Comparison of ENCODE assay signal across 26 cellular contexts in genomic region chr17:17540935-17541639, GRCh38. TPM values are rescaled to one million over a fixed set of nuclear protein-coding genes. Genes with fewer than 3 reads are reported as not detected.
DNase-seq lines count a peak whose midpoint lies in the region; ATAC-seq and TF ChIP-seq lines count a peak whose summit lies in the region.
"Had no signal": no experiment of that assay in that cellular context is flagged by ENCODE, and none has a peak within 500 bp of the region (broad histone marks: within the 10 kb centered on the region; RNA-seq: fewer than 3 reads in every experiment).

No MANE protein-coding gene starts in this region.

- no peaks in the 10 kb centered on the region for H4K20me1 ChIP-seq in PC-3 (ENCODE audit: low read length)

- H3F3A ChIP-seq in PC-3 (ENCODE audit: low read length, unreplicated experiment): peaks cover 4% of the 10 kb centered on the region

- peak overlapping the region; percentile 9 for H3K27ac Mint-ChIP-seq in type B pancreatic cell
- H3K27ac Mint-ChIP-seq: activated CD4-positive, alpha-beta T cell treated with anti-CD3 and anti-CD28 coated beads, Interleukin-2, amount 10 ng/mL, durations not matched to agents 7 days and 5 days; activated naive CD4-positive, alpha-beta T cell treated with anti-CD3 and anti-CD28 coated beads for 36 hours; activated T-cell treated with anti-CD3 and anti-CD28 coated beads, Interleukin-2, amount 50 U/mL, for 72 hours; B cell; endodermal cell; IgD-negative memory B cell; immature natural killer cell had no signal

- H3K4me1 Mint-ChIP-seq in type B pancreatic cell (ENCODE audit: unreplicated experiment): peaks cover 20% of the 10 kb centered on the region
- H3K4me1 Mint-ChIP-seq: activated CD4-positive, alpha-beta T cell treated with anti-CD3 and anti-CD28 coated beads, Interleukin-2, amount 10 ng/mL, durations not matched to agents 7 days and 5 days; B cell; IgD-negative memory B cell; immature natural killer cell had no signal

- BruUV-seq in PC-3 (replicated peaks; lab: Mats Ljungman, UMichigan): no TSS peak

- peaks cover 3% of the 10 kb centered on the region for H3K36me3 Mint-ChIP-seq in type B pancreatic cell
- H3K36me3 Mint-ChIP-seq: immature natural killer cell had no signal

- TF ChIP-seq CTCF in type B pancreatic cell (conservative IDR thresholded peaks at IDR 0.05) (no peak), PC-3 (conservative IDR thresholded peaks at IDR 0.05; ENCODE audit: low read depth, low read length) (no peak)

- no peak overlapping the region for H2AFZ ChIP-seq in PC-3 (ENCODE audit: low read length)

- CTCF ChIA-PET in PC-3 (lab: Charles Lee): no interaction called here

- H3K4me1 ChIP-seq in right cardiac atrium (ENCODE audit: control insufficient read depth, insufficient read depth, low read length): peaks cover 5% of the 10 kb centered on the region
- H3K4me1 ChIP-seq in PC-3 (ENCODE audit: insufficient read depth, low read length): peaks cover 20% of the 10 kb centered on the region

- intact Hi-C loops in right cardiac atrium (cut with DNase I): no loop called here
- intact Hi-C loops in left colon (cut with DNase I, micrococcal nuclease): no loop called here
- intact Hi-C loops in PC-3 (cut with micrococcal nuclease): no loop called here

- no peaks in the 10 kb centered on the region for H3K79me2 ChIP-seq in PC-3 (ENCODE audit: low read length)

- WGBS in right cardiac atrium: 76% methylated on average over 23 of the region's 23 CpGs

- H3K27ac ChIP-seq in right cardiac atrium (ENCODE audit: low read length) (no peak overlapping the region), PC-3 (ENCODE audit: low read length) (no peak overlapping the region)
- H3K27ac ChIP-seq: esophagus muscularis mucosa, lower lobe of right lung, SK-N-MC had no signal

- POLR2A ChIA-PET in PC-3 (lab: Charles Lee; ENCODE audit: unreplicated experiment): interaction anchor here (0.6 kb wide), 1 partner anchor 51 kb away, joined by 3 read pairs; no protein-coding TSS in a partner anchor

- no peaks in the 10 kb centered on the region for H3K27me3 Mint-ChIP-seq in type B pancreatic cell
- H3K27me3 Mint-ChIP-seq: activated CD4-positive, alpha-beta T cell treated with anti-CD3 and anti-CD28 coated beads, Interleukin-2, amount 10 ng/mL, durations not matched to agents 7 days and 5 days; B cell had no signal

- no peak overlapping the region for H3K4me3 Mint-ChIP-seq in type B pancreatic cell
- H3K4me3 Mint-ChIP-seq: activated CD4-positive, alpha-beta T cell treated with anti-CD3 and anti-CD28 coated beads, Interleukin-2, amount 10 ng/mL, durations not matched to agents 7 days and 5 days; activated naive CD4-positive, alpha-beta T cell treated with anti-CD3 and anti-CD28 coated beads for 36 hours; activated T-cell treated with anti-CD3 and anti-CD28 coated beads, Interleukin-2, amount 50 U/mL, for 72 hours; B cell; endodermal cell; H9; IgD-negative memory B cell; immature natural killer cell had no signal

- no peaks in the 10 kb centered on the region for H3K36me3 ChIP-seq in PC-3 (ENCODE audit: low read depth, low read length)
- H3K36me3 ChIP-seq: lower lobe of right lung had no signal

- H3K9ac ChIP-seq in PC-3 (ENCODE audit: low read length): no peak overlapping the region

- no peaks in the 10 kb centered on the region for H3K9me3 ChIP-seq in right cardiac atrium (ENCODE audit: control insufficient read depth, low read length)
- no peaks in the 10 kb centered on the region for H3K9me3 ChIP-seq in PC-3 (ENCODE audit: low read length)
- H3K9me3 ChIP-seq: esophagus muscularis mucosa, lower lobe of right lung had no signal

- no peaks in the 10 kb centered on the region for H3K9me2 ChIP-seq in PC-3 (replicated peaks; ENCODE audit: low read length)

- H3K4me2 ChIP-seq in PC-3 (ENCODE audit: low read length): no peak overlapping the region

- ATAC-seq in right cardiac atrium (no peak), HG02610 (IDR thresholded peaks at IDR 0.05; ENCODE audit: unreplicated experiment) (no peak), left colon (no peak), PC-3 (no peak)
- ATAC-seq: activated T-cell treated with anti-CD3 and anti-CD28 coated beads, Interleukin-2, amount 50 U/mL, for 72 hours; lower lobe of right lung had no signal

- H3K4me3 ChIP-seq in right cardiac atrium (ENCODE audit: low read length): no peak overlapping the region
- no peak overlapping the region for H3K4me3 ChIP-seq in PC-3 (ENCODE audit: low read length)
- H3K4me3 ChIP-seq: esophagus muscularis mucosa, lower lobe of right lung, SK-N-MC, skin epidermis had no signal

- H3K9me3 Mint-ChIP-seq in type B pancreatic cell: no peaks in the 10 kb centered on the region
- H3K9me3 Mint-ChIP-seq: activated CD4-positive, alpha-beta T cell treated with anti-CD3 and anti-CD28 coated beads, Interleukin-2, amount 10 ng/mL, durations not matched to agents 7 days and 5 days; activated naive CD4-positive, alpha-beta T cell treated with anti-CD3 and anti-CD28 coated beads for 36 hours; activated T-cell treated with anti-CD3 and anti-CD28 coated beads, Interleukin-2, amount 50 U/mL, for 72 hours; endodermal cell; H9; IgD-negative memory B cell; immature natural killer cell had no signal

- DNase-seq in NCI-H2196 (lab: John Stamatoyannopoulos, UW; ENCODE audit: unreplicated experiment) (peak; percentile 34), NCI-H2196 treated with DMSO at 0.1 percent for 48 hours (lab: John Stamatoyannopoulos, UW; ENCODE audit: unreplicated experiment) (no peak), SHP77 treated with DMSO at 0.1 percent for 48 hours (lab: John Stamatoyannopoulos, UW) (peak; percentile 39), right cardiac atrium (peak; percentile 5 to 55 (median 54)), type B pancreatic cell (ENCODE audit: extremely low spot score, unreplicated experiment) (no peak), left colon (no peak), PC-3 (no peak)
- DNase-seq: activated CD4-positive, alpha-beta T cell treated with anti-CD3 and anti-CD28 coated beads, Interleukin-2, amount 10 ng/mL, durations not matched to agents 7 days and 5 days; activated naive CD4-positive, alpha-beta T cell treated with anti-CD3 and anti-CD28 coated beads for 36 hours; activated T-cell treated with anti-CD3 and anti-CD28 coated beads, Interleukin-2, amount 50 U/mL, for 72 hours; amygdala; endodermal cell; foreskin melanocyte; H9; immature natural killer cell; lower lobe of right lung; NCI-H1436 treated with DMSO at 0.1 percent for 48 hours; NCI-H526 treated with DMSO at 0.1 percent for 48 hours; stimulated activated CD4-positive, alpha-beta T cell treated with anti-CD3 and anti-CD28 coated beads, Interleukin-1b, Interleukin-23, amount 100 ng/mL, for 48 hours; trophoblast cell had no signal

- H3K27me3 ChIP-seq in right cardiac atrium (ENCODE audit: control insufficient read depth, insufficient read depth) (no peaks in the 10 kb centered on the region), PC-3 (ENCODE audit: low read length) (no peaks in the 10 kb centered on the region)
- H3K27me3 ChIP-seq: esophagus muscularis mucosa had no signal

RNA-seq across cellular contexts. Expression of gene RASD1, which starts 44.9 kb away (rescaled TPM):
- total RNA-seq in right cardiac atrium (10 to 100 TPM; 18.7 to 63.8 (median 39.9) TPM), type B pancreatic cell (ENCODE audit: low replicate concordance) (6.4 and 9.2 TPM in 2 replicates), left colon (10 to 100 TPM; 20.9 to 24.6 TPM), PC-3 (2014; rRNA removed) (59.0 and 82.6 TPM in 2 replicates)
- 66.2 TPM for polyA plus RNA-seq in right cardiac atrium

RNA-seq across cellular contexts. Expression of gene PEMT, which starts 50.4 kb away (rescaled TPM):
- total RNA-seq in right cardiac atrium (10 to 100 TPM; 18.4 to 28.5 (median 19.3) TPM), type B pancreatic cell (ENCODE audit: low replicate concordance) (32.1 and 34.9 TPM in 2 replicates), left colon (10 to 100 TPM; 13.8 to 18.6 TPM), PC-3 (2014; rRNA removed) (137 and 178 TPM in 2 replicates)
- 28.0 TPM for polyA plus RNA-seq in right cardiac atrium

Comparison
In these comparisons a context has a peak if more than half of its experiments do, and no peak if none do; other contexts are left out.
1. DNase-seq: peak in NCI-H2196 (single experiment), SHP77 treated with DMSO at 0.1 percent for 48 hours (single experiment) and right cardiac atrium (3 of 3); none in NCI-H2196 treated with DMSO at 0.1 percent for 48 hours (single experiment), type B pancreatic cell (single experiment), left colon (0 of 2) and PC-3 (single experiment).